1 cellular context compared by ENCODE assay signal in genomic region chr19:4723465-4724251, GRCh38.
A peak's percentile ranks its signal among the peaks of the same experiment; 100 is the strongest.
TF ChIP-seq lines count a peak whose summit lies in the region.

TSS of gene DPP9 (minus strand) at chr19:4723842. CDS start at chr19:4719906, 3,936 bp downstream.

TF ChIP-seq in HCT116, 20 proteins besides CTCF, POLR2A, EP300 and RAD21 (continued from another document):
- no peak for TF ChIP-seq ZNF274 (IDR thresholded peaks at IDR 0.05; ENCODE audit: low read depth, low read length)
- no peak; the same call in none of the 2 replicates for TF ChIP-seq EGR1 (IDR thresholded peaks at IDR 0.05; ENCODE audit: low read depth)
- peak; percentile 84 for TF ChIP-seq TCF7L2 (IDR thresholded peaks at IDR 0.05; ENCODE audit: borderline replicate concordance, extremely low read depth, insufficient read depth, insufficient read length)
